In genomic region chr7:114874170-114874569, GRCh38 we compare ENCODE assay signal across 16 cellular contexts. TPM values are rescaled to one million over a fixed set of nuclear protein-coding genes. Genes with fewer than 3 reads are reported as not detected.
DNase-seq lines count a peak whose midpoint lies in the region; ATAC-seq, FAIRE-seq and TF ChIP-seq lines count a peak whose summit lies in the region.
"Had no signal": no experiment of that assay in that cellular context is flagged by ENCODE, and none has a peak within 500 bp of the region (broad histone marks: within the 10 kb centered on the region; RNA-seq: fewer than 3 reads in every experiment).

No MANE protein-coding gene starts in this region.

- FAIRE-seq in astrocyte (lab: Jason Lieb, UNC), result no peak
- FAIRE-seq: GM12891, H54 had no signal

- peaks cover 30% of the 10 kb centered on the region for H3K4me1 Mint-ChIP-seq in Calu3 (ENCODE audit: low read depth, unreplicated experiment)
- no peaks in the 10 kb centered on the region for H3K4me1 Mint-ChIP-seq in astrocyte (ENCODE audit: low read depth, unreplicated experiment)
- H3K4me1 Mint-ChIP-seq: CD8-positive, alpha-beta memory T cell had no signal

- H4K20me1 ChIP-seq in astrocyte (ENCODE audit: insufficient read depth, low read length), result no peaks in the 10 kb centered on the region
- H4K20me1 ChIP-seq: BLaER1 had no signal

- no peaks in the 10 kb centered on the region for H3K27me3 Mint-ChIP-seq in Calu3 (ENCODE audit: unreplicated experiment)
- H3K27me3 Mint-ChIP-seq in astrocyte (ENCODE audit: low read depth, unreplicated experiment), result no peaks in the 10 kb centered on the region
- H3K27me3 Mint-ChIP-seq: CD8-positive, alpha-beta memory T cell had no signal

- H2BK5ac ChIP-seq in mesenchymal stem cell (ENCODE audit: low read depth, low read length, poor library complexity, severe bottlenecking), result no peak overlapping the region

- no peaks in the 10 kb centered on the region for H3K9me3 ChIP-seq in astrocyte (ENCODE audit: insufficient read depth, low read depth, low read length)
- H3K9me3 ChIP-seq in mesenchymal stem cell (ENCODE audit: control insufficient read depth, low read length), result peaks cover 14% of the 10 kb centered on the region
- no peaks in the 10 kb centered on the region for H3K9me3 ChIP-seq in tibial artery
- H3K9me3 ChIP-seq in mucosa of descending colon, result no peaks in the 10 kb centered on the region
- H3K9me3 ChIP-seq: BLaER1 had no signal

- H3K4me3 ChIP-seq in astrocyte (ENCODE audit: insufficient read depth, low read depth, low read length) (no peak overlapping the region), fibroblast of the aortic adventitia (ENCODE audit: low read depth, low read length) (no peak overlapping the region), mesenchymal stem cell (ENCODE audit: insufficient read depth in 1 of 2, low read depth in 1 of 2, low read length in 2 of 2) (no peak overlapping the region), tibial artery (no peak overlapping the region), mucosa of descending colon (no peak overlapping the region)
- H3K4me3 ChIP-seq: BLaER1, GM23248 had no signal

- DNase-seq in Calu3, result no peak
- no peak for DNase-seq in astrocyte (ENCODE audit: low read depth)
- DNase-seq in fibroblast of the aortic adventitia (ENCODE audit: low read depth), result peak; percentile 40
- peak; percentile 36 for DNase-seq in mesenchymal stem cell
- DNase-seq in SIG-M5 treated with dmso at 0.1 percent for 504 hours (lab: John Stamatoyannopoulos, UW; ENCODE audit: unreplicated experiment), result no peak
- no peak for DNase-seq in tibial artery
- no peak for DNase-seq in NCI-H2081 (lab: John Stamatoyannopoulos, UW)
- DNase-seq in mucosa of descending colon, result no peak
- DNase-seq: Caco-2; CD8-positive, alpha-beta memory T cell; DMS53; GM23248 had no signal

- no peaks in the 10 kb centered on the region for H3K79me2 ChIP-seq in astrocyte (ENCODE audit: insufficient read depth, low read length)

- H3K4ac ChIP-seq in mesenchymal stem cell (ENCODE audit: low read depth in 1 of 2, low read length in 2 of 2), result no peak overlapping the region

- no peak overlapping the region for H3K14ac ChIP-seq in mesenchymal stem cell (ENCODE audit: low read length in 2 of 2)

- no peak overlapping the region for H3K23ac ChIP-seq in mesenchymal stem cell (ENCODE audit: low read length in 2 of 2)

- H2AK5ac ChIP-seq in mesenchymal stem cell (ENCODE audit: low read length, severe bottlenecking), result no peak overlapping the region

- H2BK15ac ChIP-seq in mesenchymal stem cell (ENCODE audit: low read depth, poor library complexity, severe bottlenecking), result no peak overlapping the region

- H3K4me2 ChIP-seq in astrocyte (ENCODE audit: low read length), result peak overlapping the region; percentile 37
- no peak overlapping the region for H3K4me2 ChIP-seq in mesenchymal stem cell (ENCODE audit: low read length, poor library complexity, severe bottlenecking)
- H3K4me2 ChIP-seq: BLaER1 had no signal

- BruUV-seq in Calu3 (replicated peaks; lab: Mats Ljungman, UMichigan), result no TSS peak

- H3K9ac ChIP-seq in astrocyte (ENCODE audit: low read length) (no peak overlapping the region), mesenchymal stem cell (ENCODE audit: low read length) (no peak overlapping the region)
- H3K9ac ChIP-seq: BLaER1, GM23248 had no signal

- H3K27me3 ChIP-seq in astrocyte (ENCODE audit: insufficient read depth, low read length) (no peaks in the 10 kb centered on the region), mesenchymal stem cell (ENCODE audit: control insufficient read depth in 1 of 2, insufficient read depth in 1 of 2, low read length in 2 of 2) (no peaks in the 10 kb centered on the region), tibial artery (no peaks in the 10 kb centered on the region)
- H3K27me3 ChIP-seq: BLaER1 had no signal

- ATAC-seq in mucosa of descending colon, result no peak

- H3K18ac ChIP-seq in mesenchymal stem cell (ENCODE audit: low read depth in 1 of 2, low read length in 2 of 2), result no peak overlapping the region

- H2BK12ac ChIP-seq in mesenchymal stem cell (ENCODE audit: low read length in 2 of 2), result no peak overlapping the region

- H3K27ac Mint-ChIP-seq in Calu3 (ENCODE audit: unreplicated experiment) (peak overlapping the region; percentile 62), astrocyte (ENCODE audit: unreplicated experiment) (no peak overlapping the region)

- no peak overlapping the region for H4K8ac ChIP-seq in mesenchymal stem cell (ENCODE audit: low read length)

- no peaks in the 10 kb centered on the region for H3K79me1 ChIP-seq in mesenchymal stem cell (replicated peaks; ENCODE audit: low read length, poor library complexity, severe bottlenecking)

- H3K9me3 Mint-ChIP-seq in Calu3 (ENCODE audit: low read depth, unreplicated experiment), result peaks cover 8% of the 10 kb centered on the region
- H3K9me3 Mint-ChIP-seq in astrocyte (ENCODE audit: unreplicated experiment), result peaks cover 10% of the 10 kb centered on the region

- no peak overlapping the region for H3K27ac ChIP-seq in astrocyte (ENCODE audit: low read depth, low read length)
- H3K27ac ChIP-seq in mesenchymal stem cell (ENCODE audit: low read length, poor library complexity, severe bottlenecking), result no peak overlapping the region
- H3K27ac ChIP-seq in tibial artery, result no peak overlapping the region
- H3K27ac ChIP-seq: 22Rv1, BLaER1, GM23248 had no signal

- intact Hi-C loops in Calu3 (cut with micrococcal nuclease; ENCODE audit: unreplicated experiment), result loop anchor here (10.0 kb wide), 1 partner anchor 111 kb away; no protein-coding TSS in a partner anchor
- intact Hi-C loops in tibial artery (cut with DNase I; ENCODE audit: low total_unique reads), result no loop called here
- intact Hi-C loops in mucosa of descending colon (cut with DNase I, micrococcal nuclease), result no loop called here

- H3K4me1 ChIP-seq in astrocyte (ENCODE audit: insufficient read depth, low read length) (peaks cover 2% of the 10 kb centered on the region), mesenchymal stem cell (ENCODE audit: control insufficient read depth, insufficient read depth, low read depth, low read length) (no peaks in the 10 kb centered on the region), tibial artery (no peaks in the 10 kb centered on the region), mucosa of descending colon (ENCODE audit: low read depth) (no peaks in the 10 kb centered on the region)
- H3K4me1 ChIP-seq: BLaER1, Caco-2 had no signal

- no peak overlapping the region for H2BK120ac ChIP-seq in mesenchymal stem cell (ENCODE audit: low read depth, low read length)

- H2AFZ ChIP-seq in astrocyte (ENCODE audit: low read depth, low read length) (no peak overlapping the region), mesenchymal stem cell (ENCODE audit: low read depth, low read length) (no peak overlapping the region)
- H2AFZ ChIP-seq: GM23248 had no signal

- TF ChIP-seq CTCF in Calu3 (IDR thresholded peaks at IDR 0.05; ENCODE audit: unreplicated experiment) (no peak), astrocyte (IDR thresholded peaks at IDR 0.05; ENCODE audit: insufficient read depth, low read depth, low read length) (no peak), fibroblast of the aortic adventitia (IDR thresholded peaks at IDR 0.05; ENCODE audit: insufficient read depth, low read length) (no peak), tibial artery (IDR thresholded peaks at IDR 0.05) (no peak), mucosa of descending colon (IDR thresholded peaks at IDR 0.05) (no peak)

- CTCF ChIA-PET in Calu3 (lab: Charles Lee), result interaction anchor here (0.9 to 1.0 kb wide), 2 partner anchors 9 kb away, joined by 3 to 6 read pairs; no protein-coding TSS in a partner anchor

- no peak overlapping the region for H4K91ac ChIP-seq in mesenchymal stem cell (ENCODE audit: low read length)

- H3K4me3 Mint-ChIP-seq in Calu3 (ENCODE audit: low read depth, unreplicated experiment) (peak overlapping the region; percentile 5), astrocyte (ENCODE audit: unreplicated experiment) (no peak overlapping the region)
- H3K4me3 Mint-ChIP-seq: CD8-positive, alpha-beta memory T cell had no signal

- H3K36me3 Mint-ChIP-seq in Calu3 (ENCODE audit: insufficient read depth, unreplicated experiment) (no peaks in the 10 kb centered on the region), astrocyte (ENCODE audit: low read depth, unreplicated experiment) (no peaks in the 10 kb centered on the region)

- H3K36me3 ChIP-seq in astrocyte (ENCODE audit: insufficient read depth, low read length) (no peaks in the 10 kb centered on the region), mesenchymal stem cell (ENCODE audit: control insufficient read depth in 1 of 2, insufficient read depth in 2 of 2, low read depth in 1 of 2, low read length in 2 of 2) (no peaks in the 10 kb centered on the region), tibial artery (no peaks in the 10 kb centered on the region), mucosa of descending colon (ENCODE audit: low read depth) (no peaks in the 10 kb centered on the region)
- H3K36me3 ChIP-seq: BLaER1 had no signal

- WGBS in mesenchymal stem cell, result 71% methylated on average over 1 of the region's 1 CpG

RNA-seq across cellular contexts. Expression of gene MDFIC, which starts 47.7 kb away (rescaled TPM):
- 12.5 and 13.0 TPM in 2 replicates for total RNA-seq in Calu3 (2022)
- 17.7 and 20.3 TPM in 2 replicates for total RNA-seq in astrocyte
- total RNA-seq in fibroblast of the aortic adventitia (ENCODE audit: low replicate concordance), result 15.9 and 72.1 TPM in 2 replicates
- 19.8 TPM for polyA plus RNA-seq in mesenchymal stem cell (2013, experiment 1 of 2)
- polyA plus RNA-seq in mesenchymal stem cell (2013, experiment 2 of 2), result 22.1 TPM
- total RNA-seq in mucosa of descending colon, result 10 to 100 TPM; 10.4 to 29.5 (median 13.0) TPM

Comparison
In these comparisons a context has a peak if more than half of its experiments do, and no peak if none do; other contexts are left out.
1. DNase-seq: peak in fibroblast of the aortic adventitia (single experiment) and mesenchymal stem cell (single experiment); none in Calu3 (single experiment), astrocyte (single experiment), SIG-M5 treated with dmso at 0.1 percent for 504 hours (single experiment), tibial artery (0 of 2), NCI-H2081 (0 of 2) and mucosa of descending colon (0 of 3).